9 cellular contexts compared by ENCODE assay signal in genomic region chr22:39994046-39994565, GRCh38. TPM values are rescaled to one million over a fixed set of nuclear protein-coding genes. Genes with fewer than 3 reads are reported as not detected.
DNase-seq lines count a peak whose midpoint lies in the region; ATAC-seq and TF ChIP-seq lines count a peak whose summit lies in the region.
"Had no signal": no experiment of that assay in that cellular context is flagged by ENCODE, and none has a peak within 500 bp of the region (broad histone marks: within the 10 kb centered on the region; RNA-seq: fewer than 3 reads in every experiment).

No MANE protein-coding gene starts in this region.

- peaks cover 25% of the 10 kb centered on the region for H3K27me3 ChIP-seq in HUES48 (ENCODE audit: control insufficient read depth, insufficient read depth, low read length)
- H3K27me3 ChIP-seq in heart right ventricle: peaks cover 0 to 61% (median 36%) of the 10 kb centered on the region in 7 donors
- no peaks in the 10 kb centered on the region for H3K27me3 ChIP-seq in right cardiac atrium (ENCODE audit: control insufficient read depth, insufficient read depth)
- H3K27me3 ChIP-seq: vagina had no signal

- peak overlapping the region; percentile 74 for H3K27ac Mint-ChIP-seq in activated CD8-positive, alpha-beta T cell treated with anti-CD3 and anti-CD28 coated beads for 36 hours

- H3K9me3 Mint-ChIP-seq in activated CD8-positive, alpha-beta T cell treated with anti-CD3 and anti-CD28 coated beads for 36 hours: no peaks in the 10 kb centered on the region

- peaks cover 12% of the 10 kb centered on the region for H3K27me3 Mint-ChIP-seq in activated CD8-positive, alpha-beta T cell treated with anti-CD3 and anti-CD28 coated beads for 36 hours

- H3K36me3 ChIP-seq in HUES48 (ENCODE audit: control insufficient read depth, insufficient read depth, low read length) (peaks cover under 1% of the 10 kb centered on the region), heart right ventricle (no peaks in the 10 kb centered on the region)
- H3K36me3 ChIP-seq: vagina had no signal

- H3K4me1 ChIP-seq in HUES48 (ENCODE audit: control insufficient read depth, insufficient read depth, low read length): peaks cover 37% of the 10 kb centered on the region
- peaks cover 0 to 54% (median 21%) of the 10 kb centered on the region in 9 donors for H3K4me1 ChIP-seq in heart right ventricle
- peaks cover 1% of the 10 kb centered on the region for H3K4me1 ChIP-seq in right cardiac atrium (ENCODE audit: control insufficient read depth, insufficient read depth, low read length)

- no peaks in the 10 kb centered on the region for H3K36me3 Mint-ChIP-seq in activated CD8-positive, alpha-beta T cell treated with anti-CD3 and anti-CD28 coated beads for 36 hours (ENCODE audit: low read depth)

- H3K9me3 ChIP-seq in HUES48 (ENCODE audit: control insufficient read depth, insufficient read depth, low read length): no peaks in the 10 kb centered on the region
- no peaks in the 10 kb centered on the region for H3K9me3 ChIP-seq in heart right ventricle
- no peaks in the 10 kb centered on the region for H3K9me3 ChIP-seq in right cardiac atrium (ENCODE audit: control insufficient read depth, low read length)
- H3K9me3 ChIP-seq: vagina had no signal

- peak; percentile 86 for DNase-seq in activated CD8-positive, alpha-beta T cell treated with anti-CD3 and anti-CD28 coated beads for 36 hours
- DNase-seq in epithelial cell of esophagus (ENCODE audit: low read depth): peak; percentile 62
- DNase-seq in stimulated activated CD4-positive, alpha-beta T cell treated with anti-CD3 and anti-CD28 coated beads, Interleukin-4, amount 100 ng/mL, for 24 hours: peak; percentile 63
- DNase-seq in heart right ventricle: no peak
- DNase-seq in right cardiac atrium: no peak
- no peak for DNase-seq in EL

- TF ChIP-seq CTCF in activated CD8-positive, alpha-beta T cell treated with anti-CD3 and anti-CD28 coated beads for 36 hours (IDR thresholded peaks at IDR 0.05): no peak
- no peak for TF ChIP-seq CTCF in epithelial cell of esophagus (IDR thresholded peaks at IDR 0.05; ENCODE audit: insufficient read depth, low read depth, low read length, missing control alignments)
- TF ChIP-seq CTCF in heart right ventricle (IDR thresholded peaks at IDR 0.05): no peak

- POLR2A ChIA-PET in activated CD8-positive, alpha-beta T cell treated with anti-CD3 and anti-CD28 coated beads for 36 hours (lab: Charles Lee): interaction anchor here (0.6 to 2.7 kb wide), 17 partner anchors 8 to 931 kb away, joined by 3 to 16 read pairs (median 4); partner anchors contain the start of gene TMA7B

- peak overlapping the region; percentile 62 for H3K4me3 Mint-ChIP-seq in activated CD8-positive, alpha-beta T cell treated with anti-CD3 and anti-CD28 coated beads for 36 hours

- peak; percentile 79 for ATAC-seq in activated CD8-positive, alpha-beta T cell treated with anti-CD3 and anti-CD28 coated beads for 36 hours
- ATAC-seq in heart right ventricle: no peak
- no peak for ATAC-seq in right cardiac atrium
- ATAC-seq in HG03196 (IDR thresholded peaks at IDR 0.05; ENCODE audit: unreplicated experiment): no peak

- CTCF ChIA-PET in activated CD8-positive, alpha-beta T cell treated with anti-CD3 and anti-CD28 coated beads for 36 hours (lab: Charles Lee): interaction anchor here (0.6 to 2.5 kb wide), 11 partner anchors 9 to 485 kb away, joined by 3 to 12 read pairs (median 3); no protein-coding TSS in a partner anchor

- peak overlapping the region; percentile 24; the same call in 1 of the 2 replicates for H3K9ac ChIP-seq in HUES48 (ENCODE audit: low read depth, low read length)

- WGBS in heart right ventricle, 2 donors: 47 to 48% methylated on average over 20 of the region's 20 CpGs
- WGBS in right cardiac atrium: 40% methylated on average over 20 of the region's 20 CpGs

- H3K27ac ChIP-seq in HUES48 (ENCODE audit: low read depth, low read length): no peak overlapping the region
- H3K27ac ChIP-seq in heart right ventricle: no peak overlapping the region
- no peak overlapping the region for H3K27ac ChIP-seq in right cardiac atrium (ENCODE audit: low read length)

- peaks cover 16% of the 10 kb centered on the region for H3K4me1 Mint-ChIP-seq in activated CD8-positive, alpha-beta T cell treated with anti-CD3 and anti-CD28 coated beads for 36 hours (ENCODE audit: low read depth)

- intact Hi-C loops in activated CD8-positive, alpha-beta T cell treated with anti-CD3 and anti-CD28 coated beads for 36 hours (cut with micrococcal nuclease): no loop called here
- intact Hi-C loops in heart right ventricle (cut with DNase I): no loop called here
- intact Hi-C loops in right cardiac atrium (cut with DNase I): no loop called here

- H3K4me3 ChIP-seq in HUES48 (ENCODE audit: low read depth, low read length) (peak overlapping the region; percentile 50; the same call in 1 of the 2 replicates), epithelial cell of esophagus (ENCODE audit: low read length) (peak overlapping the region; percentile 27), heart right ventricle (no peak overlapping the region), right cardiac atrium (ENCODE audit: low read length) (no peak overlapping the region)

RNA-seq across cellular contexts. Expression of gene FAM83F, which starts 0.6 kb away (rescaled TPM):
- 1 to 10 TPM; 1.5 to 2.0 TPM for total RNA-seq in activated CD8-positive, alpha-beta T cell treated with anti-CD3 and anti-CD28 coated beads for 36 hours
- total RNA-seq in heart right ventricle (1 to 10 TPM; 1.3 to 9.7 (median 3.1) TPM), right cardiac atrium (1 to 10 TPM; 4.3 to 8.5 (median 6.4) TPM)
- polyA plus RNA-seq in heart right ventricle (1 to 10 TPM; 1.1 to 1.2 TPM), right cardiac atrium (3.6 TPM)

RNA-seq across cellular contexts. Expression of gene TMA7B, which starts 33.9 kb away (rescaled TPM):
- total RNA-seq in activated CD8-positive, alpha-beta T cell treated with anti-CD3 and anti-CD28 coated beads for 36 hours: 1 to 10 TPM; 2.2 to 2.3 TPM
- total RNA-seq in heart right ventricle (not detected), right cardiac atrium (under 1 TPM in 1 of 4 donors, not detected in 3; 0.31 TPM)
- polyA plus RNA-seq in heart right ventricle (not detected), right cardiac atrium (0.09 TPM)

Comparison
In these comparisons a context has a peak if more than half of its experiments do, and no peak if none do; other contexts are left out.
1. H3K4me3 ChIP-seq: peak in HUES48 (single experiment) and epithelial cell of esophagus (single experiment); none in heart right ventricle (0 of 10) and right cardiac atrium (single experiment).
2. DNase-seq: peak in activated CD8-positive, alpha-beta T cell treated with anti-CD3 and anti-CD28 coated beads for 36 hours (single experiment), epithelial cell of esophagus (single experiment) and stimulated activated CD4-positive, alpha-beta T cell treated with anti-CD3 and anti-CD28 coated beads, Interleukin-4, amount 100 ng/mL, for 24 hours (single experiment); none in heart right ventricle (0 of 2), right cardiac atrium (0 of 3) and EL (single experiment).